ENCODE assay signal across 1 cellular context in genomic region chr5:55220433-55221185, GRCh38.
TF ChIP-seq lines count a peak whose summit lies in the region.

No MANE protein-coding gene starts in this region.

TF ChIP-seq in HepG2, 621 proteins besides CTCF, POLR2A, EP300 and RAD21:
- TF ChIP-seq SKI (IDR thresholded peaks at IDR 0.05; ENCODE audit: partially characterized antibody) (no peak), UBTF (CRISPR knock-in tag; IDR thresholded peaks at IDR 0.05) (no peak), ZNF501 (CRISPR knock-in tag; IDR thresholded peaks at IDR 0.05) (no peak), ZNF383 (CRISPR knock-in tag; IDR thresholded peaks at IDR 0.05; ENCODE audit: borderline replicate concordance) (no peak), MLX (CRISPR knock-in tag; IDR thresholded peaks at IDR 0.05) (no peak), MED13 (CRISPR knock-in tag; IDR thresholded peaks at IDR 0.05) (no peak), ZNF576 (CRISPR knock-in tag; IDR thresholded peaks at IDR 0.05) (no peak), ZNF775 (CRISPR knock-in tag; IDR thresholded peaks at IDR 0.05; ENCODE audit: borderline replicate concordance) (no peak), ZNF703 (CRISPR knock-in tag; IDR thresholded peaks at IDR 0.05; ENCODE audit: borderline replicate concordance) (no peak), ZNF607 (CRISPR knock-in tag; IDR thresholded peaks at IDR 0.05; ENCODE audit: borderline replicate concordance) (no peak)
